ENCODE assay signal across 8 cellular contexts in the genomic region with DNA sequence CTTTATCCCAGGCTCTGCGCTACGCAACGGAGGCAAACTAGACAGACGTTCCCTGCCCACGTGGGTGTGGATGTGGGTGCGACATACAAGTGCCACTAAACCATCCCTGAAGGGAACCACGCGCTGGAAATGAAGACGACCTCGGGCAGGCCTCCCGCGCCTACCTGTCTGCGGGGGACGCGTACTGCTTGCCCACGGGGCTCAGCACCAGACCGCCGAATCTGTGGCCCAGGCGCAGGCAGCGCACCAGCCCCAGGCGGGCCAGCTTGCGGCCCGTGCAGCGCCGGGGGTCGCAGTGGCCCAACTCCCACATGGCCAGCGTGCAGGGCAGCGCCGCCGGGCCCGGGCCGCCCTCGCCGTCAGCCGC. TPM values are rescaled to one million over a fixed set of nuclear protein-coding genes. Genes with fewer than 3 reads are reported as not detected.
DNase-seq lines count a peak whose midpoint lies in the region; ATAC-seq, FAIRE-seq and TF ChIP-seq lines count a peak whose summit lies in the region.

No MANE protein-coding gene starts in this region.

- no peaks in the 10 kb centered on the region for H3K9me3 ChIP-seq in MM.1S (replicated peaks; ENCODE audit: insufficient read depth, low read length)

- peak overlapping the region; percentile 99 for H3K4me2 ChIP-seq in MM.1S (ENCODE audit: low read depth, low read length)

- peaks cover 4% of the 10 kb centered on the region; the same call in 1 of the 2 replicates for H3K4me1 ChIP-seq in MM.1S (ENCODE audit: low read length)

- H3K36me3 ChIP-seq in MM.1S (replicated peaks; ENCODE audit: insufficient read depth, low read length), result no peaks in the 10 kb centered on the region

- H3K79me2 ChIP-seq in MM.1S (ENCODE audit: low read length), result peaks cover 61% of the 10 kb centered on the region

- peak overlapping the region; percentile 93 for H3K4me3 ChIP-seq in MM.1S (ENCODE audit: low read length)

- H3K9me3 Mint-ChIP-seq in stimulated activated naive CD8-positive, alpha-beta T cell treated with anti-CD3 and anti-CD28 coated beads, Interleukin-15, Interleukin-2, amounts not matched to agents 100 ng/mL and 50 ng/mL, for 24 hours, result no peaks in the 10 kb centered on the region
- H3K9me3 Mint-ChIP-seq in effector memory CD8-positive, alpha-beta T cell, result no peaks in the 10 kb centered on the region
- H3K9me3 Mint-ChIP-seq in nephron, result peaks cover 2% of the 10 kb centered on the region

- H2AFZ ChIP-seq in MM.1S (ENCODE audit: low read length), result peak overlapping the region; percentile 58

- H3K4me1 Mint-ChIP-seq in stimulated activated naive CD8-positive, alpha-beta T cell treated with anti-CD3 and anti-CD28 coated beads, Interleukin-15, Interleukin-2, amounts not matched to agents 100 ng/mL and 50 ng/mL, for 24 hours (ENCODE audit: low read depth), result peaks cover 41% of the 10 kb centered on the region
- peaks cover 28 to 37% of the 10 kb centered on the region in 2 donors for H3K4me1 Mint-ChIP-seq in effector memory CD8-positive, alpha-beta T cell (ENCODE audit: low read depth in 2 of 2)
- peaks cover 24% of the 10 kb centered on the region for H3K4me1 Mint-ChIP-seq in nephron

- H3K4me3 Mint-ChIP-seq in stimulated activated naive CD8-positive, alpha-beta T cell treated with anti-CD3 and anti-CD28 coated beads, Interleukin-15, Interleukin-2, amounts not matched to agents 100 ng/mL and 50 ng/mL, for 24 hours, result peak overlapping the region; percentile 87
- peak overlapping the region; percentile 81 to 82 for H3K4me3 Mint-ChIP-seq in effector memory CD8-positive, alpha-beta T cell
- peak overlapping the region; percentile 78 to 87 (median 85) for H3K4me3 Mint-ChIP-seq in nephron

- H3K9ac ChIP-seq in MM.1S (ENCODE audit: low read length), result peak overlapping the region; percentile 79

- no peaks in the 10 kb centered on the region for H3K9me2 ChIP-seq in MM.1S (replicated peaks; ENCODE audit: insufficient read depth, low read length)

- peaks cover 12% of the 10 kb centered on the region for H3K36me3 Mint-ChIP-seq in stimulated activated naive CD8-positive, alpha-beta T cell treated with anti-CD3 and anti-CD28 coated beads, Interleukin-15, Interleukin-2, amounts not matched to agents 100 ng/mL and 50 ng/mL, for 24 hours (ENCODE audit: low read depth)
- H3K36me3 Mint-ChIP-seq in effector memory CD8-positive, alpha-beta T cell (ENCODE audit: insufficient read depth), result peaks cover 54% of the 10 kb centered on the region
- no peaks in the 10 kb centered on the region for H3K36me3 Mint-ChIP-seq in nephron (ENCODE audit: low read depth)

- peak overlapping the region; percentile 81 for H3K27ac Mint-ChIP-seq in stimulated activated naive CD8-positive, alpha-beta T cell treated with anti-CD3 and anti-CD28 coated beads, Interleukin-15, Interleukin-2, amounts not matched to agents 100 ng/mL and 50 ng/mL, for 24 hours
- peak overlapping the region; percentile 19 to 89 for H3K27ac Mint-ChIP-seq in effector memory CD8-positive, alpha-beta T cell
- H3K27ac Mint-ChIP-seq in nephron, result no peak overlapping the region

- H3K27me3 Mint-ChIP-seq in stimulated activated naive CD8-positive, alpha-beta T cell treated with anti-CD3 and anti-CD28 coated beads, Interleukin-15, Interleukin-2, amounts not matched to agents 100 ng/mL and 50 ng/mL, for 24 hours, result no peaks in the 10 kb centered on the region
- H3K27me3 Mint-ChIP-seq in effector memory CD8-positive, alpha-beta T cell, result no peaks in the 10 kb centered on the region
- H3K27me3 Mint-ChIP-seq in nephron (ENCODE audit: low read depth), result peaks cover 3% of the 10 kb centered on the region

- H3F3A ChIP-seq in MM.1S (ENCODE audit: insufficient read depth, low read length), result no peaks in the 10 kb centered on the region

- no peaks in the 10 kb centered on the region for H3K27me3 ChIP-seq in MM.1S (replicated peaks; ENCODE audit: insufficient read depth, low read length)

- H3K27ac ChIP-seq in MM.1S (ENCODE audit: low read length), result no peak overlapping the region

- TF ChIP-seq CTCF in MM.1S (IDR thresholded peaks at IDR 0.05; ENCODE audit: low read length) (no peak), nephron (IDR thresholded peaks at IDR 0.05; ENCODE audit: unreplicated experiment in 3 of 3) (no peak)

- FAIRE-seq in frontal cortex (lab: Jason Lieb, UNC), result no peak

- H4K20me1 ChIP-seq in MM.1S (ENCODE audit: insufficient read depth, low read length), result no peaks in the 10 kb centered on the region; the same call in 1 of the 2 replicates

- ATAC-seq in stimulated activated naive CD8-positive, alpha-beta T cell treated with anti-CD3 and anti-CD28 coated beads, Interleukin-15, Interleukin-2, amounts not matched to agents 100 U/mL and 50 U/mL, for 24 hours, result no peak
- ATAC-seq in effector memory CD8-positive, alpha-beta T cell (replicated peaks), result peak; percentile 24

- no peak for DNase-seq in stimulated activated naive CD8-positive, alpha-beta T cell treated with anti-CD3 and anti-CD28 coated beads, Interleukin-15, Interleukin-2, amounts not matched to agents 100 U/mL and 50 U/mL, for 24 hours
- DNase-seq in MM.1S (no peak), HCEC 1CT (no peak), KBM-7 (no peak), frontal cortex (ENCODE audit: low spot score in 2 of 2) (no peak)
- DNase-seq in effector memory CD8-positive, alpha-beta T cell, result no peak

- in situ Hi-C loops in KBM-7 (cut with MboI; ENCODE audit: low pct_unique_long_range_greater_than_20kb, low sequenced_read_pairs), result no loop called here

RNA-seq across cellular contexts. Expression of gene TSR3, which starts 0.5 kb away (rescaled TPM):
- 39.5 TPM for total RNA-seq in frontal cortex

RNA-seq across cellular contexts. Expression of gene GNPTG, which starts 0.5 kb away (rescaled TPM):
- 17.9 TPM for total RNA-seq in frontal cortex

RNA-seq across cellular contexts. Expression of gene BAIAP3, which starts 17.8 kb away (rescaled TPM):
- 11.4 TPM for total RNA-seq in frontal cortex

RNA-seq across cellular contexts. Expression of gene UBE2I, which starts 41.8 kb away (rescaled TPM):
- 48.5 TPM for total RNA-seq in frontal cortex

Comparison
In these comparisons a context has a peak if more than half of its experiments do, and no peak if none do; other contexts are left out.
1. H3K27ac Mint-ChIP-seq: peak in stimulated activated naive CD8-positive, alpha-beta T cell treated with anti-CD3 and anti-CD28 coated beads, Interleukin-15, Interleukin-2, amounts not matched to agents 100 ng/mL and 50 ng/mL, for 24 hours (single experiment) and effector memory CD8-positive, alpha-beta T cell (2 of 2); none in nephron (0 of 3).
2. Peak in every context shown above with its lines, with median percentiles within 50 percentile points of each other: H3K4me3 Mint-ChIP-seq.